ENCODE assay signal across 13 cellular contexts in genomic region chr16:83941546-83941945, GRCh38. TPM values are rescaled to one million over a fixed set of nuclear protein-coding genes. Genes with fewer than 3 reads are reported as not detected.
"Had no signal": no experiment of that assay in that cellular context is flagged by ENCODE, and none has a peak within 500 bp of the region (broad histone marks: within the 10 kb centered on the region; RNA-seq: fewer than 3 reads in every experiment).

No MANE protein-coding gene starts in this region.

RNA-seq across cellular contexts. Expression of gene NECAB2, which starts 26.5 kb away (rescaled TPM):
- total RNA-seq: activated B cell treated with CpG ODN at 0.5 μM for 24 hours; activated CD4-positive, alpha-beta memory T cell treated with anti-CD3 and anti-CD28 coated beads for 36 hours; activated CD4-positive, alpha-beta memory T cell treated with anti-CD3 and anti-CD28 coated beads, Interleukin-2, amount 10 ng/mL, durations not matched to agents 7 days and 5 days; activated CD4-positive, alpha-beta T cell treated with anti-CD3 and anti-CD28 coated beads for 36 hours; activated CD4-positive, alpha-beta T cell treated with anti-CD3 and anti-CD28 coated beads, Interleukin-2, amount 10 ng/mL, durations not matched to agents 24 days and 14 days; activated CD4-positive, alpha-beta T cell treated with anti-CD3 and anti-CD28 coated beads, Interleukin-2, amount 10 ng/mL, durations not matched to agents 7 days and 5 days; activated CD8-positive, alpha-beta memory T cell treated with anti-CD3 and anti-CD28 coated beads for 36 hours; activated CD8-positive, alpha-beta memory T cell treated with anti-CD3 and anti-CD28 coated beads, Interleukin-2, amount 10 ng/mL, durations not matched to agents 7 days and 5 days; activated CD8-positive, alpha-beta T cell treated with anti-CD3 and anti-CD28 coated beads for 36 hours; activated CD8-positive, alpha-beta T cell treated with anti-CD3 and anti-CD28 coated beads, Interleukin-2, amount 10 ng/mL, durations not matched to agents 7 days and 5 days; T-helper 1 cell treated with Interleukin-12 subunit alpha and Interleukin-12 subunit beta and Interleukin-4 antibody, amounts not matched to agents 30 ng/mL and 1 ng/mL, for 36 hours; T-helper 17 cell; T-helper 2 cell treated with Interferon-gamma antibody and Interleukin-4, amounts not matched to agents 100 ng/mL and 5 ng/mL, for 36 hours had no signal
